In the genomic region with DNA sequence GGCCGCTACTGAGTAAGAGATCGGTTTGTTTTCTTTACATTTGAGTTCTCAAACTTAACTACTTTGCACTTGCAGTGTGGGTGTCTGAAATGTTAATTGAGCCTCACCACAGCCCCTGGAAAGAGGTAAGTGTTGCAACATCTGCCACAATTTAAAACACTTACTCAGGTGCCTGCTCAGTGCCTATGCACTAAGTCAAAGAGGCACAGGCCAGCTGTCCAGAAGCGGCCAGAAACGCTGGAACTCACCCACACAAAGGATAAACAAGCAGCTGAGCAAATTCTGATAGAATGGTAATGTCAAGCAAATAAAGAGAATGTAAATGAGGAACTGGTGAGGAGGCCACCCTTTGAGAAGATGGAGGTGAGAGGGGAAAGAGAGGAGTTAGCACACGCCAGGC, we compare ENCODE assay signal across 9 cellular contexts.
DNase-seq lines count a peak whose midpoint lies in the region; ATAC-seq and TF ChIP-seq lines count a peak whose summit lies in the region.
"Had no signal": no experiment of that assay in that cellular context is flagged by ENCODE, and none has a peak within 500 bp of the region (broad histone marks: within the 10 kb centered on the region; RNA-seq: fewer than 3 reads in every experiment).

No MANE protein-coding gene starts in this region.

- peak overlapping the region; percentile 96 for H3K27ac ChIP-seq in HCT116 (ENCODE audit: low read depth, low read length)
- H3K27ac ChIP-seq in PC-3 (ENCODE audit: low read length) = peak overlapping the region; percentile 100
- peak overlapping the region; percentile 76 to 90 (median 86) for H3K27ac ChIP-seq in sigmoid colon

- H3K9ac ChIP-seq in HCT116 (ENCODE audit: low read length) (peak overlapping the region; percentile 62), PC-3 (ENCODE audit: low read length) (peak overlapping the region; percentile 96)

- 47 to 72% methylated on average over 5 of the region's 5 CpGs for WGBS in sigmoid colon, 2 donors

- ATAC-seq in HCT116 (peak; percentile 4; the same call in 1 of the 2 replicates), PC-3 (peak; percentile 4), GM18511 (IDR thresholded peaks at IDR 0.05; ENCODE audit: unreplicated experiment) (no peak), GM19324 (IDR thresholded peaks at IDR 0.05; ENCODE audit: low FRiP score, unreplicated experiment) (no peak)

- H3K4me3 ChIP-seq in HCT116 (replicated peaks in 1 of 2; ENCODE audit: low read depth in 1 of 2, low read length in 2 of 2) = peak overlapping the region in 1 of 2 experiments; percentile 35; a peak in 2 of 4 replicates
- H3K4me3 ChIP-seq in PC-3 (ENCODE audit: low read length) = peak overlapping the region; percentile 39; the same call in 1 of the 2 replicates
- H3K4me3 ChIP-seq in fibroblast of villous mesenchyme (ENCODE audit: low read depth, low read length) = no peak overlapping the region
- no peak overlapping the region for H3K4me3 ChIP-seq in sigmoid colon

- BruUV-seq in HCT116 (replicated peaks; lab: Mats Ljungman, UMichigan) (TSS peak; percentile 90), PC-3 (replicated peaks; lab: Mats Ljungman, UMichigan) (TSS peak; percentile 49)

- H3K4me2 ChIP-seq in HCT116 (ENCODE audit: low read length) = peak overlapping the region; percentile 71
- peak overlapping the region; percentile 74 for H3K4me2 ChIP-seq in PC-3 (ENCODE audit: low read length)

- no peak overlapping the region for H2AFZ ChIP-seq in HCT116 (ENCODE audit: low read depth, low read length, poor library complexity, severe bottlenecking)
- H2AFZ ChIP-seq in PC-3 (ENCODE audit: low read length) = no peak overlapping the region

- H3K79me2 ChIP-seq in HCT116 (ENCODE audit: insufficient read depth, low read length) = no peaks in the 10 kb centered on the region
- no peaks in the 10 kb centered on the region for H3K79me2 ChIP-seq in PC-3 (ENCODE audit: low read length)

- POLR2A ChIA-PET in HCT116 (lab: Charles Lee) (interaction anchor here (1.0 to 8.6 kb wide), 11 partner anchors 8 to 128 kb away, joined by 3 to 172 read pairs (median 4); no protein-coding TSS in a partner anchor), PC-3 (lab: Charles Lee; ENCODE audit: unreplicated experiment) (interaction anchor here (0.6 to 1.4 kb wide), 5 partner anchors 63 to 267 kb away, joined by 3 to 33 read pairs (median 5); no protein-coding TSS in a partner anchor)

- TF ChIP-seq POLR2A in HCT116 (IDR thresholded peaks at IDR 0.05; ENCODE audit: borderline replicate concordance, extremely low read depth, insufficient read depth, insufficient read length) = peak; percentile 52
- TF ChIP-seq POLR2A in sigmoid colon (IDR thresholded peaks at IDR 0.05) = no peak

- CTCF ChIA-PET in HCT116 (lab: Charles Lee) = interaction anchor here (1.3 to 2.1 kb wide), 2 partner anchors 63 to 131 kb away, joined by 3 to 8 read pairs; no protein-coding TSS in a partner anchor
- CTCF ChIA-PET in PC-3 (lab: Charles Lee) = interaction anchor here (1.4 kb wide), 1 partner anchor 129 kb away, joined by 3 read pairs; no protein-coding TSS in a partner anchor

- TF ChIP-seq CTCF in HCT116 (IDR thresholded peaks at IDR 0.05 in 2 of 3, conservative IDR thresholded peaks at IDR 0.05 in 1 of 3; ENCODE audit: borderline replicate concordance in 1 of 3, insufficient read depth in 1 of 3, low read depth in 2 of 3, low read length in 2 of 3) (no peak), PC-3 (conservative IDR thresholded peaks at IDR 0.05; ENCODE audit: low read depth, low read length) (no peak), fibroblast of villous mesenchyme (IDR thresholded peaks at IDR 0.05; ENCODE audit: insufficient read depth, low read depth, low read length) (no peak), sigmoid colon (IDR thresholded peaks at IDR 0.05) (no peak)

- H3K4me1 ChIP-seq in HCT116 (ENCODE audit: control insufficient read depth in 1 of 2, insufficient read depth in 2 of 2, low read length in 2 of 2) (peaks cover 67 to 99% of the 10 kb centered on the region in 2 experiments), PC-3 (ENCODE audit: insufficient read depth, low read length) (peaks cover 74% of the 10 kb centered on the region), sigmoid colon (peaks cover 0 to 99% (median 91%) of the 10 kb centered on the region in 4 donors)

- no peaks in the 10 kb centered on the region for H3F3A ChIP-seq in PC-3 (ENCODE audit: low read length, unreplicated experiment)

- RAD21 ChIA-PET in HCT116 (lab: Charles Lee; ENCODE audit: low non-redundant PET in 1 of 2, low total read pairs in 2 of 2, uncharacterized antibody in 2 of 2, unreplicated experiment in 2 of 2) = interaction anchor here (1.2 to 2.6 kb wide), 4 partner anchors 63 to 131 kb away, joined by 5 to 16 read pairs (median 8); no protein-coding TSS in a partner anchor

- TF ChIP-seq EP300 in sigmoid colon (IDR thresholded peaks at IDR 0.05) = no peak

- no peak for DNase-seq in HCT116 (ENCODE audit: low read depth, low spot score)
- peak; percentile 28 for DNase-seq in PC-3
- peak; percentile 43 for DNase-seq in fibroblast of villous mesenchyme (ENCODE audit: low read depth)
- DNase-seq in sigmoid colon = no peak
- no peak for DNase-seq in NOMO-1 treated with dmso at 0.1 percent for 144 hours (lab: John Stamatoyannopoulos, UW; ENCODE audit: unreplicated experiment)
- DNase-seq in HK-2 (ENCODE audit: unreplicated experiment) = no peak
- DNase-seq: activated CD4-positive, alpha-beta T cell treated with anti-CD3 and anti-CD28 coated beads, Interleukin-2, amount 50 U/mL, for 4 hours had no signal

- no peaks in the 10 kb centered on the region for H3K9me2 ChIP-seq in HCT116 (ENCODE audit: insufficient read depth)
- H3K9me2 ChIP-seq in PC-3 (replicated peaks; ENCODE audit: low read length) = no peaks in the 10 kb centered on the region

- H3K36me3 ChIP-seq in HCT116 (ENCODE audit: control insufficient read depth in 1 of 2, insufficient read depth in 2 of 2, low read length in 2 of 2) (no peaks in the 10 kb centered on the region), PC-3 (ENCODE audit: low read depth, low read length) (no peaks in the 10 kb centered on the region), sigmoid colon (no peaks in the 10 kb centered on the region)

- H3K9me3 ChIP-seq in HCT116 (ENCODE audit: control insufficient read depth in 1 of 2, insufficient read depth in 1 of 2, low read depth in 1 of 2, low read length in 2 of 2) = no peaks in the 10 kb centered on the region
- no peaks in the 10 kb centered on the region for H3K9me3 ChIP-seq in PC-3 (ENCODE audit: low read length)
- H3K9me3 ChIP-seq in sigmoid colon = no peaks in the 10 kb centered on the region

- no peaks in the 10 kb centered on the region for H4K20me1 ChIP-seq in HCT116 (ENCODE audit: insufficient read depth)
- no peaks in the 10 kb centered on the region for H4K20me1 ChIP-seq in PC-3 (ENCODE audit: low read length)

- TF ChIP-seq RAD21 in HCT116 (IDR thresholded peaks at IDR 0.05; ENCODE audit: low read depth) = no peak

- intact Hi-C loops in HCT116 (cut with micrococcal nuclease) = loop anchor here (1.0 to 2.0 kb wide), 4 partner anchors 59 to 165 kb away; no protein-coding TSS in a partner anchor
- intact Hi-C loops in PC-3 (cut with micrococcal nuclease) = loop anchor here (1.0 to 10.0 kb wide), 4 partner anchors 37 to 401 kb away; no protein-coding TSS in a partner anchor
- intact Hi-C loops in sigmoid colon (cut with DNase I) = loop anchor here (2.0 kb wide), 1 partner anchor 131 kb away; no protein-coding TSS in a partner anchor

- H3K27me3 ChIP-seq in HCT116 (ENCODE audit: insufficient read depth, low read length) (no peaks in the 10 kb centered on the region), PC-3 (ENCODE audit: low read length) (no peaks in the 10 kb centered on the region), sigmoid colon (no peaks in the 10 kb centered on the region)

TF ChIP-seq in HCT116, 20 proteins besides CTCF, POLR2A, EP300 and RAD21:
- TF ChIP-seq, protein P1, sequence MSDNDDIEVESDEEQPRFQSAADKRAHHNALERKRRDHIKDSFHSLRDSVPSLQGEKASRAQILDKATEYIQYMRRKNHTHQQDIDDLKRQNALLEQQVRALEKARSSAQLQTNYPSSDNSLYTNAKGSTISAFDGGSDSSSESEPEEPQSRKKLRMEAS (IDR thresholded peaks at IDR 0.05) = no peak
- TF ChIP-seq POLR2AphosphoS5 (IDR thresholded peaks at IDR 0.05; ENCODE audit: low read depth, low read length) (no peak), ELF1 (IDR thresholded peaks at IDR 0.05; ENCODE audit: borderline replicate concordance, low read depth) (no peak), EZH2phosphoT487 (IDR thresholded peaks at IDR 0.05; ENCODE audit: borderline replicate concordance) (no peak), ZBTB33 (IDR thresholded peaks at IDR 0.05; ENCODE audit: extremely low read depth, insufficient replicate concordance, low read length) (no peak), YY1 (IDR thresholded peaks at IDR 0.05; ENCODE audit: extremely low read depth, insufficient replicate concordance, low read depth, low read length) (no peak), ZNF274 (IDR thresholded peaks at IDR 0.05; ENCODE audit: low read depth, low read length) (no peak), CEBPB (IDR thresholded peaks at IDR 0.05; ENCODE audit: low read depth) (no peak), JUND (IDR thresholded peaks at IDR 0.05) (no peak), CBX3 (IDR thresholded peaks at IDR 0.05; ENCODE audit: low read depth) (no peak)

Comparison
In these comparisons a context has a peak if more than half of its experiments do, and no peak if none do; other contexts are left out.
1. ATAC-seq: peak in HCT116 (single experiment) and PC-3 (single experiment); none in GM18511 (single experiment) and GM19324 (single experiment).
2. DNase-seq: peak in PC-3 (single experiment) and fibroblast of villous mesenchyme (single experiment); none in HCT116 (single experiment), sigmoid colon (single experiment), NOMO-1 treated with dmso at 0.1 percent for 144 hours (single experiment) and HK-2 (single experiment).
3. Peak in every context shown above with its lines, with median percentiles within 50 percentile points of each other: H3K27ac ChIP-seq.